In the genomic region with DNA sequence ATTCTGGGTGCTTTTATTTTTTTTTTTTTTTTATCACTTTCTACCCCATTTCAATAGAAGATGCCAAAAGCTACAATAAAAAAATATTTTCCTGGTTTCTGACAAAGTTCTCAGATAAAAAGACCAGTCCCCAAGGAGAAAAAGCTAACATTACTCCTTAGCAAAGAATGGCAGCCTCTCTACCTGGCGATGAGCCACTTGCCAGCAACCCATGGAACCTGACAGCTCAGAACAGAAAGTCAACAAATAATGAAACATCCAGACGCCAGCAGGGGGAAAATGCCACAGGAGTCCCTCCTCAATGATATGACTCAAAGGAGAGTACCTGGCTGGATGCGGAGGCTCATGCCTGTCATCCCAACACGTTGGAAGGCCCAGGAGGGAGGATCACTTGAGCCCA, we compare ENCODE assay signal across 12 cellular contexts.
A peak's percentile ranks its signal among the peaks of the same experiment; 100 is the strongest.
DNase-seq lines count a peak whose midpoint lies in the region; ATAC-seq and TF ChIP-seq lines count a peak whose summit lies in the region.
"Had no signal": no experiment of that assay in that cellular context is flagged by ENCODE, and none has a peak within 500 bp of the region (broad histone marks: within the 10 kb centered on the region; RNA-seq: fewer than 3 reads in every experiment).

No MANE protein-coding gene starts in this region.

- ATAC-seq in RWPE2 (ENCODE audit: low read depth), result peak; percentile 83

- H3K4me3 Mint-ChIP-seq in type B pancreatic cell, result no peak overlapping the region
- H3K4me3 Mint-ChIP-seq: central memory CD8-positive, alpha-beta T cell had no signal

- H3K36me3 ChIP-seq in RWPE2 (ENCODE audit: low read depth), result peaks cover 28% of the 10 kb centered on the region
- H3K36me3 ChIP-seq: vagina had no signal

- H3K27ac ChIP-seq in RWPE2 (ENCODE audit: poor library complexity, severe bottlenecking), result no peak overlapping the region
- H3K27ac ChIP-seq: vagina had no signal

- peaks cover 17% of the 10 kb centered on the region for H3K4me1 Mint-ChIP-seq in type B pancreatic cell (ENCODE audit: unreplicated experiment)
- H3K4me1 Mint-ChIP-seq: central memory CD8-positive, alpha-beta T cell had no signal

- no peaks in the 10 kb centered on the region for H3K9me3 Mint-ChIP-seq in type B pancreatic cell

- H3K27ac Mint-ChIP-seq in type B pancreatic cell, result peak overlapping the region; percentile 1

- peaks cover 10% of the 10 kb centered on the region for H3K36me3 Mint-ChIP-seq in type B pancreatic cell

- DNase-seq in NCI-H510A treated with DMSO at 0.1 percent for 48 hours (lab: John Stamatoyannopoulos, UW) (peak; percentile 35), NCI-H510A (lab: John Stamatoyannopoulos, UW) (no peak), RWPE2 (ENCODE audit: low spot score) (no peak), glomerular visceral epithelial cell (ENCODE audit: extremely low spot score) (peak; percentile 35), type B pancreatic cell (ENCODE audit: extremely low spot score, unreplicated experiment) (no peak), T-helper 2 cell (no peak), NCI-H82 treated with DMSO at 0.1 percent for 48 hours (lab: John Stamatoyannopoulos, UW; ENCODE audit: unreplicated experiment) (no peak), KG1 (lab: John Stamatoyannopoulos, UW) (no peak)
- DNase-seq: activated T-cell treated with anti-CD3 and anti-CD28 coated beads, Interleukin-2, amount 50 U/mL, for 48 hours; foreskin fibroblast had no signal

- H3K27me3 Mint-ChIP-seq in type B pancreatic cell, result no peaks in the 10 kb centered on the region
- H3K27me3 Mint-ChIP-seq: central memory CD8-positive, alpha-beta T cell had no signal

- peaks cover 23% of the 10 kb centered on the region for H3K4me1 ChIP-seq in RWPE2 (ENCODE audit: insufficient read depth, poor library complexity, severe bottlenecking)
- H3K4me1 ChIP-seq: vagina had no signal

- H3K4me3 ChIP-seq in RWPE2 (ENCODE audit: severe bottlenecking), result no peak overlapping the region
- H3K4me3 ChIP-seq: vagina had no signal

- H3K27me3 ChIP-seq in RWPE2 (ENCODE audit: insufficient read depth, poor library complexity, severe bottlenecking), result no peaks in the 10 kb centered on the region
- H3K27me3 ChIP-seq: vagina had no signal

- peak; percentile 30 for TF ChIP-seq CTCF in RWPE2 (IDR thresholded peaks at IDR 0.05; ENCODE audit: poor library complexity, severe bottlenecking)
- TF ChIP-seq CTCF in type B pancreatic cell (conservative IDR thresholded peaks at IDR 0.05), result no peak

- H3K9me3 ChIP-seq in RWPE2 (ENCODE audit: severe bottlenecking), result no peaks in the 10 kb centered on the region
- H3K9me3 ChIP-seq: vagina had no signal

Comparison
In these comparisons a context has a peak if more than half of its experiments do, and no peak if none do; other contexts are left out.
1. DNase-seq: peak in NCI-H510A treated with DMSO at 0.1 percent for 48 hours (single experiment) and glomerular visceral epithelial cell (single experiment); none in NCI-H510A (single experiment), RWPE2 (single experiment), type B pancreatic cell (single experiment), T-helper 2 cell (0 of 5), NCI-H82 treated with DMSO at 0.1 percent for 48 hours (single experiment) and KG1 (single experiment).